ENCODE assay signal across 9 cellular contexts in the genomic region with DNA sequence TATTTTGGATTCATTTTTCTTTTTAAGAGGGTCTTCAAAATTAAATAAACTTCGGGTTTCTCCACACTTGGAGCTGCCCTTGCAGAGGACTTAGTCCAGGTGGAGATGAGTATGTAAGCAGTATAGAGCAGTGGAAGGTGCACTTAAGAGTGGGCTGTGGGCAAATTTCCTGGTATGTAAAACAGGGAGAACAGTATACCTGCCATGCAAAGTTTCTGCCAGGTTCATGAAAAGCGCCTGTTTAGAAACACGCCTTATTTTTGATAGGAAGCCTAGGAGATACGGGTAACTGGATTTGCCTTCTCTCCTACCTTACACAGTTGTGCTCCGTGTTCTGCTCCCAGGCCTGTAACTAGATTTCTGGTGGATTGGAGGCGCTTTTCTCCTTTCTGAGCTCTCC. TPM values are rescaled to one million over a fixed set of nuclear protein-coding genes. Genes with fewer than 3 reads are reported as not detected.
DNase-seq lines count a peak whose midpoint lies in the region; ATAC-seq, FAIRE-seq and TF ChIP-seq lines count a peak whose summit lies in the region.
"Had no signal": no experiment of that assay in that cellular context is flagged by ENCODE, and none has a peak within 500 bp of the region (broad histone marks: within the 10 kb centered on the region; RNA-seq: fewer than 3 reads in every experiment).

No MANE protein-coding gene starts in this region.

- no peak for TF ChIP-seq RAD21 in IMR-90 (IDR thresholded peaks at IDR 0.05; ENCODE audit: low read length)

- H2BK5ac ChIP-seq in IMR-90 (ENCODE audit: low read depth, low read length, poor library complexity, severe bottlenecking): no peak overlapping the region

- H3K4me1 ChIP-seq in IMR-90 (ENCODE audit: control insufficient read depth, insufficient read depth, low read length) (peaks cover 4% of the 10 kb centered on the region; the same call in 1 of the 2 replicates), mucosa of stomach (ENCODE audit: control insufficient read depth, insufficient read depth, low read length) (no peaks in the 10 kb centered on the region)

- dilution Hi-C loops in IMR-90 (cut with HindIII; ENCODE audit: low sequenced_read_pairs, unreplicated experiment): no loop called here

- H3K9ac ChIP-seq in IMR-90 (ENCODE audit: low read depth, low read length): peak overlapping the region; percentile 93
- H3K9ac ChIP-seq in mucosa of stomach (ENCODE audit: low read length): peak overlapping the region; percentile 67

- H3K14ac ChIP-seq in IMR-90 (replicated peaks; ENCODE audit: low read depth, low read length): peak overlapping the region; percentile 25; the same call in 1 of the 2 replicates

- H3K79me1 ChIP-seq in IMR-90 (ENCODE audit: low read depth in 1 of 2, low read length in 2 of 2): peaks cover 16 to 43% of the 10 kb centered on the region in 2 experiments

- no peak overlapping the region for H4K8ac ChIP-seq in IMR-90 (ENCODE audit: low read depth in 2 of 2, low read length in 2 of 2)

- H3K36me3 ChIP-seq in IMR-90 (ENCODE audit: control insufficient read depth, insufficient read depth, low read length) (peaks cover 21% of the 10 kb centered on the region), bronchial epithelial cell (ENCODE audit: control insufficient read depth, insufficient read depth, low read length) (peaks cover 14% of the 10 kb centered on the region), mucosa of stomach (ENCODE audit: control insufficient read depth, insufficient read depth, low read length) (peaks cover 11% of the 10 kb centered on the region)

- peak overlapping the region; percentile 53 for H2AK9ac ChIP-seq in IMR-90 (replicated peaks; ENCODE audit: low read depth, low read length, poor library complexity)

- peak overlapping the region; percentile 97 for H3K4me2 ChIP-seq in IMR-90 (ENCODE audit: low read depth, low read length)

- no peaks in the 10 kb centered on the region for H3K9me1 ChIP-seq in IMR-90 (ENCODE audit: insufficient read depth, low read length)

- no peak overlapping the region for H4K91ac ChIP-seq in IMR-90 (ENCODE audit: insufficient read depth, low read depth, low read length)

- H2BK120ac ChIP-seq in IMR-90 (ENCODE audit: low read depth, low read length): no peak overlapping the region

- peak overlapping the region; percentile 76 for H3K23ac ChIP-seq in IMR-90 (ENCODE audit: low read depth, low read length)

- no TSS peak for BruUV-seq in IMR-90 (replicated peaks; lab: Mats Ljungman, UMichigan)

- H2BK15ac ChIP-seq in IMR-90 (ENCODE audit: low read depth, low read length): no peak overlapping the region

- H3K18ac ChIP-seq in IMR-90 (ENCODE audit: low read depth, low read length): no peak overlapping the region

- peaks cover 28% of the 10 kb centered on the region; the same call in 1 of the 2 replicates for H4K20me1 ChIP-seq in IMR-90 (ENCODE audit: insufficient read depth, low read length)

- WGBS in IMR-90 (ENCODE audit: extremely low coverage in 2 of 2, insufficient read length in 1 of 2), 2 experiments: no CpG with 5 or more reads among the region's 6 CpGs

- no peak overlapping the region for H2BK20ac ChIP-seq in IMR-90 (ENCODE audit: low read depth, low read length)

- peak overlapping the region; percentile 16 for H3K56ac ChIP-seq in IMR-90 (ENCODE audit: extremely low read depth, insufficient read depth, low read length)

- POLR2A ChIA-PET in AG04450 (lab: Yijun Ruan, JAX) (interaction anchor here (1.2 to 2.8 kb wide), 9 partner anchors 9 to 120 kb away, joined by 3 to 26 read pairs (median 8); a partner anchor contains a TSS), IMR-90 (lab: Charles Lee; ENCODE audit: unreplicated experiment) (interaction anchor here (0.5 to 1.2 kb wide), 3 partner anchors 15 to 1071 kb away, joined by 3 to 4 read pairs (median 3); a partner anchor contains a TSS)

- H3K4ac ChIP-seq in IMR-90 (ENCODE audit: low read depth, low read length): no peak overlapping the region

- H3K9me3 ChIP-seq in AG04450 (ENCODE audit: control insufficient read depth, insufficient read depth, low read length) (no peaks in the 10 kb centered on the region), IMR-90 (ENCODE audit: control insufficient read depth, insufficient read depth, low read length) (no peaks in the 10 kb centered on the region), mucosa of stomach (ENCODE audit: control insufficient read depth, low read length) (no peaks in the 10 kb centered on the region)
- H3K9me3 ChIP-seq: testis had no signal

- no peak overlapping the region for H4K5ac ChIP-seq in IMR-90 (ENCODE audit: low read depth, low read length)

- FAIRE-seq in bronchial epithelial cell (lab: Jason Lieb, UNC): no peak

- H3K27me3 ChIP-seq in AG04450 (ENCODE audit: control insufficient read depth, insufficient read depth, low read length) (no peaks in the 10 kb centered on the region), IMR-90 (ENCODE audit: control insufficient read depth, insufficient read depth, low read length) (no peaks in the 10 kb centered on the region), bronchial epithelial cell (ENCODE audit: control insufficient read depth, insufficient read depth, low read length) (no peaks in the 10 kb centered on the region), mucosa of stomach (ENCODE audit: control insufficient read depth, insufficient read depth, low read length) (no peaks in the 10 kb centered on the region)
- H3K27me3 ChIP-seq: testis had no signal

- TF ChIP-seq CTCF in AG04450 (IDR thresholded peaks at IDR 0.05; ENCODE audit: low read depth, low read length): no peak
- no peak for TF ChIP-seq CTCF in IMR-90 (conservative IDR thresholded peaks at IDR 0.05; ENCODE audit: low read depth, low read length)
- TF ChIP-seq CTCF in bronchial epithelial cell (IDR thresholded peaks at IDR 0.05; ENCODE audit: insufficient read depth, low read length, severe bottlenecking): no peak

- no peak for ATAC-seq in IMR-90 (ENCODE audit: low read depth)
- no peak for ATAC-seq in HG03460 (IDR thresholded peaks at IDR 0.05; ENCODE audit: unreplicated experiment)

- H3K27ac ChIP-seq in AG04450 (ENCODE audit: low read depth, low read length): no peak overlapping the region
- no peak overlapping the region for H3K27ac ChIP-seq in IMR-90 (ENCODE audit: insufficient read depth, low read length)

- no peak overlapping the region for H2AFZ ChIP-seq in IMR-90 (replicated peaks; ENCODE audit: low read length, poor library complexity)

- CTCF ChIA-PET in AG04450 (lab: Charles Lee) (interaction anchor here (0.6 to 3.6 kb wide), 5 partner anchors 122 to 397 kb away, joined by 3 to 29 read pairs (median 5); no protein-coding TSS in a partner anchor), IMR-90 (lab: Yijun Ruan, JAX) (interaction anchor here (1.0 to 1.5 kb wide), 2 partner anchors 8 to 284 kb away, joined by 5 read pairs; no protein-coding TSS in a partner anchor)

- in situ Hi-C loops in IMR-90 (cut with MboI; ENCODE audit: low sequenced_read_pairs): no loop called here

- H3K4me3 ChIP-seq in AG04450 (ENCODE audit: low read depth, low read length) (peak overlapping the region; percentile 96), IMR-90 (ENCODE audit: insufficient read depth, low read depth, low read length) (peak overlapping the region; percentile 87), bronchial epithelial cell (ENCODE audit: low read depth, low read length) (peak overlapping the region; percentile 77), mucosa of stomach (ENCODE audit: low read length) (peak overlapping the region; percentile 75)

- no peak for TF ChIP-seq POLR2A in IMR-90 (IDR thresholded peaks at IDR 0.05; ENCODE audit: low read depth, low read length)

- intact Hi-C loops in IMR-90 (cut with micrococcal nuclease): no loop called here

- DNase-seq in AG04450 (ENCODE audit: low read depth, low spot score): no peak
- DNase-seq in IMR-90: no peak
- DNase-seq in bronchial epithelial cell (ENCODE audit: low read depth): no peak
- DNase-seq in cerebellar nuclear complex (lab: John Stamatoyannopoulos, UW): no peak
- no peak for DNase-seq in SHP77 (lab: John Stamatoyannopoulos, UW)
- no peak for DNase-seq in nucleus accumbens (lab: John Stamatoyannopoulos, UW)
- DNase-seq: testis had no signal

- no peak overlapping the region for H2AK5ac ChIP-seq in IMR-90 (ENCODE audit: low read depth, low read length)

TF ChIP-seq in IMR-90, 13 proteins besides CTCF, POLR2A, EP300 and RAD21 (continues in another document):
- no peak for TF ChIP-seq BHLHE40 (IDR thresholded peaks at IDR 0.05; ENCODE audit: low read depth, low read length)
- no peak for TF ChIP-seq NFE2L2 (IDR thresholded peaks at IDR 0.05; ENCODE audit: low read depth, low read length)
- no peak for TF ChIP-seq MXI1 (IDR thresholded peaks at IDR 0.05; ENCODE audit: borderline replicate concordance, low read depth, low read length)
- TF ChIP-seq MAFK (IDR thresholded peaks at IDR 0.05; ENCODE audit: low read depth, low read length): no peak
- TF ChIP-seq, protein P1, sequence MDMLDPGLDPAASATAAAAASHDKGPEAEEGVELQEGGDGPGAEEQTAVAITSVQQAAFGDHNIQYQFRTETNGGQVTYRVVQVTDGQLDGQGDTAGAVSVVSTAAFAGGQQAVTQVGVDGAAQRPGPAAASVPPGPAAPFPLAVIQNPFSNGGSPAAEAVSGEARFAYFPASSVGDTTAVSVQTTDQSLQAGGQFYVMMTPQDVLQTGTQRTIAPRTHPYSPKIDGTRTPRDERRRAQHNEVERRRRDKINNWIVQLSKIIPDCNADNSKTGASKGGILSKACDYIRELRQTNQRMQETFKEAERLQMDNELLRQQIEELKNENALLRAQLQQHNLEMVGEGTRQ (IDR thresholded peaks at IDR 0.05; ENCODE audit: low read depth, low read length): no peak
- TF ChIP-seq CEBPB (IDR thresholded peaks at IDR 0.05; ENCODE audit: low read depth, low read length): no peak
- TF ChIP-seq SMC3 (IDR thresholded peaks at IDR 0.05; ENCODE audit: low read depth, low read length): no peak
- no peak for TF ChIP-seq RCOR1 (IDR thresholded peaks at IDR 0.05; ENCODE audit: insufficient replicate concordance, low read length)

RNA-seq across cellular contexts. Expression of a gene that starts 1.2 kb away (rescaled TPM):
- polyA plus RNA-seq in AG04450 (2011; rRNA removed) (54.9 and 56.7 TPM in 2 replicates), IMR-90 (2012; rRNA removed) (21.1 and 23.8 TPM in 2 replicates)
- 49.0 and 50.0 TPM in 2 replicates for polyA minus RNA-seq in AG04450 (2011; rRNA and poly(A)+ RNA removed)
- total RNA-seq in IMR-90 (2012; rRNA removed) (41.1 and 47.3 TPM in 2 replicates), bronchial epithelial cell (34.5 and 37.4 TPM in 2 replicates)
- 9.6 and 14.6 TPM in 2 replicates for polyA plus RNA-seq in IMR-90 (2012; cell fraction: cytosol; rRNA removed)
- polyA plus RNA-seq in IMR-90 (2012; cell fraction: nucleus; rRNA removed; ENCODE audit: low replicate concordance): 13.8 and 34.2 TPM in 2 replicates

RNA-seq across cellular contexts. Expression of a gene that starts 56.1 kb away (rescaled TPM):
- 11.5 and 13.4 TPM in 2 replicates for polyA plus RNA-seq in AG04450 (2011; rRNA removed)
- polyA minus RNA-seq in AG04450 (2011; rRNA and poly(A)+ RNA removed): 20.3 and 35.4 TPM in 2 replicates
- 10.3 and 12.0 TPM in 2 replicates for total RNA-seq in IMR-90 (2012; rRNA removed)
- 14.8 and 16.3 TPM in 2 replicates for polyA plus RNA-seq in IMR-90 (2012; rRNA removed)
- 17.5 and 28.5 TPM in 2 replicates for polyA plus RNA-seq in IMR-90 (2012; cell fraction: cytosol; rRNA removed)
- polyA plus RNA-seq in IMR-90 (2012; cell fraction: nucleus; rRNA removed; ENCODE audit: low replicate concordance): 25.8 and 30.3 TPM in 2 replicates
- 6.7 and 10.3 TPM in 2 replicates for total RNA-seq in bronchial epithelial cell
